6 cellular contexts compared by ENCODE assay signal in the genomic region with DNA sequence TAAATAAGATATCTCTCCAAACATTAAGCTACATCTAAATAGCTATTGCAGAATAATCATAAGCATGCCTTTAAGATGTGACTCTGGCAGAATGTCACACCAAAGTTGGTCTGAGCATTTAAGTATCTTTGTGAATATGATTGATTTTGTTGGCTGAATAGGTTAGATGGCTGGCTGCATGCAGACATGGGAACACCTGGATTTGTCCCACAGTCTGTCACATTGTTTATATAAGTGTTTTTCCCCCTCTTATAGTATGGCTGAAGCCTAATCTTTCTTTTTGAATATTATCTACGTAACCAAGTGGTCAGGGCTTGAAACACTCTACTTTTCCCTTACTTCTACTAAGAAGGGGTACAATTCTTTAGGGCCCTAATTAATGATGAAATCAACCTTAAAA. TPM values are rescaled to one million over a fixed set of nuclear protein-coding genes. Genes with fewer than 3 reads are reported as not detected.
"Had no signal": no experiment of that assay in that cellular context is flagged by ENCODE, and none has a peak within 500 bp of the region (broad histone marks: within the 10 kb centered on the region; RNA-seq: fewer than 3 reads in every experiment).

No MANE protein-coding gene starts in this region.

- H3K9me3 Mint-ChIP-seq: GM23338 had no signal

- H3K4me3 ChIP-seq: GM23338, K562 had no signal

- ATAC-seq: GM23338, K562 had no signal

- H3K4me3 Mint-ChIP-seq: GM23338, H9 had no signal

- H3K27ac Mint-ChIP-seq: GM23338, H9 had no signal

- H3K4me1 Mint-ChIP-seq: GM23338, H9 had no signal

- DNase-seq: H9, HCEC 1CT, IMR-90 had no signal

RNA-seq across cellular contexts. Expression of gene PCSK1, which starts 36.2 kb away (rescaled TPM):
- total RNA-seq: HT-29, IMR-90, K562 had no signal
